12 cellular contexts compared by ENCODE assay signal in the genomic region with DNA sequence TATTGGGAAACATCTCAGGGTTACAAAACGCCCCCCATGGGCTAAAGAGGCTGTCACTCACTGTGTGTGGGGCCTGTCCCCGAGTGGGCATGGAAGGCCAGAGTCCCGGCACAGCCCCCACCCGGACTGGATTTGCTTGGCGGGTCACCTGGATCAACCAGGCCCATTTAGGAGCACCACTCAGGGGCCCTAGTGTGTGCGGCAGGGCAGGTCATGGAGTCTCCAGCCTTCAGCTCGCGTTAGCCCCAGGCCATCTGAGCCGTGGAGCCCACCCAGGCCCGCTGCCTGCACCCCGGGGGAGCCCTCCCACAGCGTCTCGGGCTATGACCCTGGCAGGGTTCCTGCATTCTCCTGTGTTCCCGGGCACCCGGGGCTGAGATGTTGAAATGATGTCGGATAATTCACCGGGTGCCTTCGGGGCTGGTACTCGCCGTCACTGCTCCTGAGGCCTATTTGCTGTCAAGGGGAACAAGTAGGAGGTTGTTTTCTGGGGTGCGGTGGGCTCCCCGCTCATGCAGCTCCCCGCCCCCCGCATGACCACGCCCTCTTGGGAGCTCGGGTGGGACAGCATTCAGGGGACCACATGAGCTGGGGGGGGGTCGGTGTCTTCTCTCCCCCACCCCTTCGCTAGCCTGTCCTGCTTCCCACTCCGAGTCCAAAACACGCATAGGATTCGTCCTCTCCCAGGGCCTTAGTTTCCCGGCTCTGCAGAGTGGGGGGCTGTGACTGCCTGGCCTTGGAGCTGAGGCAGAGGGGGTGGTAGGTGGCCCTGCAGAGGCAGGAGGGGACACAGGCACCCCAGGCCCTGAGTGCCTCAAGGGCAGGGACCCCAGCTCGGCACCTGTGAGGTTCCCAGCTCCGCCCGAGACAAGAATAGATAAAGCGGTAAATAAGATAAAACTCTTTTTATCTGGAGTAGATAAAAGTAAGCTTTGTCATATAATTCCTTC.
DNase-seq lines count a peak whose midpoint lies in the region; ATAC-seq and TF ChIP-seq lines count a peak whose summit lies in the region.
"Had no signal": no experiment of that assay in that cellular context is flagged by ENCODE, and none has a peak within 500 bp of the region (broad histone marks: within the 10 kb centered on the region; RNA-seq: fewer than 3 reads in every experiment).

No MANE protein-coding gene starts in this region.

- H3K9me3 ChIP-seq in body of pancreas: no peaks in the 10 kb centered on the region
- H3K9me3 ChIP-seq in mucosa of descending colon: no peaks in the 10 kb centered on the region
- H3K9me3 ChIP-seq in upper lobe of right lung: no peaks in the 10 kb centered on the region
- no peaks in the 10 kb centered on the region for H3K9me3 ChIP-seq in MG63

- WGBS in body of pancreas, 2 donors: 39 to 76% methylated on average over 7 to 36 of the region's 36 CpGs

- H3K27me3 ChIP-seq in body of pancreas (no peaks in the 10 kb centered on the region), upper lobe of right lung (no peaks in the 10 kb centered on the region), MG63 (no peaks in the 10 kb centered on the region)

- peaks cover 28% of the 10 kb centered on the region for H3K4me1 ChIP-seq in body of pancreas
- peaks cover 7% of the 10 kb centered on the region for H3K4me1 ChIP-seq in mucosa of descending colon (ENCODE audit: low read depth)
- peaks cover 4% of the 10 kb centered on the region for H3K4me1 ChIP-seq in upper lobe of right lung

- TF ChIP-seq POLR2A in body of pancreas (IDR thresholded peaks at IDR 0.05): no peak

- H3K27ac ChIP-seq in body of pancreas (peak overlapping the region in 1 of 4 donors; percentile 16), upper lobe of right lung (no peak overlapping the region)
- H3K27ac ChIP-seq: GM23248 had no signal

- intact Hi-C loops in body of pancreas (cut with DNase I): loop anchor here (10.0 kb wide), 1 partner anchor 217 kb away; a partner anchor contains a TSS
- intact Hi-C loops in mucosa of descending colon (cut with DNase I, micrococcal nuclease): no loop called here
- intact Hi-C loops in upper lobe of right lung (cut with DNase I): no loop called here

- no peak for ATAC-seq in body of pancreas
- ATAC-seq in mucosa of descending colon: no peak
- ATAC-seq in upper lobe of right lung: no peak
- no peak for ATAC-seq in HG02885 (IDR thresholded peaks at IDR 0.05; ENCODE audit: poor library complexity, unreplicated experiment)

- DNase-seq in activated effector memory CD4-positive, alpha-beta T cell treated with anti-CD3 and anti-CD28 coated beads, Interleukin-2, amount 50 U/mL, for 16 hours: peak; percentile 42
- no peak for DNase-seq in activated effector memory CD4-positive, alpha-beta T cell treated with Interleukin-2 at 50 U/mL for 16 hours
- peak in 3 of 4 donors; percentile 10 to 15 (median 14) for DNase-seq in body of pancreas
- peak; percentile 1 to 27 (median 9) for DNase-seq in mucosa of descending colon
- peak; percentile 55 for DNase-seq in upper lobe of right lung
- DNase-seq in NCI-H524 (lab: John Stamatoyannopoulos, UW): no peak
- DNase-seq in MG63: no peak
- DNase-seq: central memory CD4-positive, alpha-beta T cell; GM23248; NCI-H1417 treated with DMSO at 0.1 percent for 48 hours; NCI-H510A treated with DMSO at 0.1 percent for 48 hours had no signal

- TF ChIP-seq CTCF in body of pancreas (IDR thresholded peaks at IDR 0.05) (no peak), mucosa of descending colon (IDR thresholded peaks at IDR 0.05) (no peak), upper lobe of right lung (IDR thresholded peaks at IDR 0.05) (no peak)

- H3K4me3 ChIP-seq in body of pancreas: no peak overlapping the region
- H3K4me3 ChIP-seq in mucosa of descending colon: no peak overlapping the region
- no peak overlapping the region for H3K4me3 ChIP-seq in upper lobe of right lung
- H3K4me3 ChIP-seq in MG63: no peak overlapping the region
- H3K4me3 ChIP-seq: GM23248 had no signal

- H3K36me3 ChIP-seq in body of pancreas (replicated peaks in 1 of 2; ENCODE audit: insufficient read depth in 1 of 2, low read depth in 2 of 2) (no peaks in the 10 kb centered on the region), mucosa of descending colon (ENCODE audit: low read depth) (no peaks in the 10 kb centered on the region), upper lobe of right lung (no peaks in the 10 kb centered on the region), MG63 (no peaks in the 10 kb centered on the region)

Comparison
In these comparisons a context has a peak if more than half of its experiments do, and no peak if none do; other contexts are left out.
1. DNase-seq: peak in activated effector memory CD4-positive, alpha-beta T cell treated with anti-CD3 and anti-CD28 coated beads, Interleukin-2, amount 50 U/mL, for 16 hours (single experiment), body of pancreas (3 of 4), mucosa of descending colon (3 of 3) and upper lobe of right lung (single experiment); none in activated effector memory CD4-positive, alpha-beta T cell treated with Interleukin-2 at 50 U/mL for 16 hours (single experiment), NCI-H524 (0 of 2) and MG63 (single experiment).